ENCODE assay signal across 1 cellular context in the genomic region with DNA sequence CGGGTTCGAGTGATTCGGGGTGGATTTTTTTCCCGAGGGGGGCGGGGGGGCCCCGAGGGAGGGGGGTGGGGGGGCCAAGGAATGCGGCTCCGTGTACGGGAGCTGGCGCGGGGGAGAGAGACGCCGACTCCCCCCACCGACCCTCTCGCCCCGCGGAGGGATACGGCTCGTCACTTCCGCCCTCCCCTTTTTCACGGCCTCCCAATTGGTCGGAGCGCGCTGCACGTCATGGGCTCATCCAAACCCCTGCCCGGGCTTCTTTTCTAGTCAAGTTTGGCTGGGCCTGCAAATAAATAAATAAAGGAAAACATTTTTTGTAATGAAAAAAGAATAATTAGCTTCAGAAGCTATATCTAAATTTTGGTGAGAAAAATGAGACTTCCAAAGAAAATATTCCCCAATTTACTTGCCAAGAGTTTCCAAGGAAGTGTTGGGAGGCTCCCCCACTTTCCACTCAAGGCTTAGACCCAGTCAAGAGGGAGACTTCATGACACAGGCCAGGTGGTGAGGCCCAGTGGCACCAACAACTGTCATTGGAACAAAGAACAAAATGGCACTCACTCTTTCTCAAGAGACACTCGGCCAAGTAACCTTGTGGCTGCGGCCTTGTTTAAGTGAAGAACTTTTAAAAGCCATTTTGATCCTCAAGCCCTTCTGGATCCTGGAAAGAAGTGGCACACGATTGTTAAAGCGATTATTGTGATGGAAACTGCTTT.
TF ChIP-seq lines count a peak whose summit lies in the region.

A gene with protein sequence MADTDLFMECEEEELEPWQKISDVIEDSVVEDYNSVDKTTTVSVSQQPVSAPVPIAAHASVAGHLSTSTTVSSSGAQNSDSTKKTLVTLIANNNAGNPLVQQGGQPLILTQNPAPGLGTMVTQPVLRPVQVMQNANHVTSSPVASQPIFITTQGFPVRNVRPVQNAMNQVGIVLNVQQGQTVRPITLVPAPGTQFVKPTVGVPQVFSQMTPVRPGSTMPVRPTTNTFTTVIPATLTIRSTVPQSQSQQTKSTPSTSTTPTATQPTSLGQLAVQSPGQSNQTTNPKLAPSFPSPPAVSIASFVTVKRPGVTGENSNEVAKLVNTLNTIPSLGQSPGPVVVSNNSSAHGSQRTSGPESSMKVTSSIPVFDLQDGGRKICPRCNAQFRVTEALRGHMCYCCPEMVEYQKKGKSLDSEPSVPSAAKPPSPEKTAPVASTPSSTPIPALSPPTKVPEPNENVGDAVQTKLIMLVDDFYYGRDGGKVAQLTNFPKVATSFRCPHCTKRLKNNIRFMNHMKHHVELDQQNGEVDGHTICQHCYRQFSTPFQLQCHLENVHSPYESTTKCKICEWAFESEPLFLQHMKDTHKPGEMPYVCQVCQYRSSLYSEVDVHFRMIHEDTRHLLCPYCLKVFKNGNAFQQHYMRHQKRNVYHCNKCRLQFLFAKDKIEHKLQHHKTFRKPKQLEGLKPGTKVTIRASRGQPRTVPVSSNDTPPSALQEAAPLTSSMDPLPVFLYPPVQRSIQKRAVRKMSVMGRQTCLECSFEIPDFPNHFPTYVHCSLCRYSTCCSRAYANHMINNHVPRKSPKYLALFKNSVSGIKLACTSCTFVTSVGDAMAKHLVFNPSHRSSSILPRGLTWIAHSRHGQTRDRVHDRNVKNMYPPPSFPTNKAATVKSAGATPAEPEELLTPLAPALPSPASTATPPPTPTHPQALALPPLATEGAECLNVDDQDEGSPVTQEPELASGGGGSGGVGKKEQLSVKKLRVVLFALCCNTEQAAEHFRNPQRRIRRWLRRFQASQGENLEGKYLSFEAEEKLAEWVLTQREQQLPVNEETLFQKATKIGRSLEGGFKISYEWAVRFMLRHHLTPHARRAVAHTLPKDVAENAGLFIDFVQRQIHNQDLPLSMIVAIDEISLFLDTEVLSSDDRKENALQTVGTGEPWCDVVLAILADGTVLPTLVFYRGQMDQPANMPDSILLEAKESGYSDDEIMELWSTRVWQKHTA (N-terminal part only) (minus strand): TSS at position 164 of the 716 bp plus-strand sequence. CDS start 17,290 bp downstream, outside the sequence.

TF ChIP-seq in K562, 482 proteins besides CTCF, POLR2A, EP300 and RAD21 (continued from another document):
- TF ChIP-seq RBBP5 (IDR thresholded peaks at IDR 0.05; ENCODE audit: borderline replicate concordance, insufficient read depth, low read length, poor library complexity, severe bottlenecking) (no peak), CCAR2 (IDR thresholded peaks at IDR 0.05; ENCODE audit: low read depth, low read length) (no peak), ZBTB7A (IDR thresholded peaks at IDR 0.05; ENCODE audit: borderline replicate concordance, control insufficient read depth, low read depth, low read length) (peak; percentile 90), ETV1 (tag; conservative IDR thresholded peaks at IDR 0.05; ENCODE audit: low read depth) (peak; percentile 85), ZNF583 (CRISPR knock-in tag; IDR thresholded peaks at IDR 0.05) (peak; percentile 34; the same call in 1 of the 2 replicates), ZBTB12 (CRISPR knock-in tag; IDR thresholded peaks at IDR 0.05) (peak; percentile 94), ZNF785 (CRISPR knock-in tag; IDR thresholded peaks at IDR 0.05) (no peak), ZNF197 (CRISPR knock-in tag; IDR thresholded peaks at IDR 0.05; ENCODE audit: low read depth) (0 out of 2 replicates have a peak, but pooled peaks have one; percentile 32), IFI16 (CRISPR knock-in tag; IDR thresholded peaks at IDR 0.05) (no peak), POLR2H (tag; IDR thresholded peaks at IDR 0.05; ENCODE audit: low read depth) (peak; percentile 67), CCNT2 (IDR thresholded peaks at IDR 0.05; ENCODE audit: borderline replicate concordance, extremely low read depth, insufficient read length, low read depth, low read length) (no peak), NFATC3 (IDR thresholded peaks at IDR 0.05) (0 out of 2 replicates have a peak, but pooled peaks have one; percentile 30), GTF2E2 (tag; IDR thresholded peaks at IDR 0.05) (peak; percentile 68), DMBX1 (CRISPR knock-in tag; IDR thresholded peaks at IDR 0.05; ENCODE audit: borderline replicate concordance) (peak; percentile 66; the same call in 1 of the 2 replicates), L3MBTL2 (IDR thresholded peaks at IDR 0.05) (peak; percentile 88), HNRNPH1 (optimal IDR thresholded peaks at IDR 0.05; ENCODE audit: low read depth, low read length) (no peak), NCOR1 (IDR thresholded peaks at IDR 0.05) (0 out of 2 replicates have a peak, but pooled peaks have one; percentile 22), NFIC (IDR thresholded peaks at IDR 0.05) (no peak), IRF9 (tag; IDR thresholded peaks at IDR 0.05) (peak; percentile 39; the same call in 1 of the 2 replicates), BHLHE40 (IDR thresholded peaks at IDR 0.05; ENCODE audit: low read length) (no peak), ELF2 (CRISPR knock-in tag; IDR thresholded peaks at IDR 0.05) (0 out of 2 replicates have a peak, but pooled peaks have one; percentile 40), ZKSCAN8 (CRISPR knock-in tag; IDR thresholded peaks at IDR 0.05) (0 out of 2 replicates have a peak, but pooled peaks have one; percentile 71), FOXP4 (CRISPR knock-in tag; IDR thresholded peaks at IDR 0.05; ENCODE audit: borderline replicate concordance) (no peak), POLR2G (IDR thresholded peaks at IDR 0.05; ENCODE audit: low read depth, low read length) (peak; percentile 75), SMARCC2 (IDR thresholded peaks at IDR 0.05; ENCODE audit: low read depth) (no peak), HCFC1 (IDR thresholded peaks at IDR 0.05; ENCODE audit: low read depth, low read length) (peak; percentile 58), CREM (IDR thresholded peaks at IDR 0.05; ENCODE audit: low read depth) (peak; percentile 97), GABPB1 (CRISPR knock-in tag; IDR thresholded peaks at IDR 0.05) (peak; percentile 90), ZNF589 (CRISPR knock-in tag; IDR thresholded peaks at IDR 0.05; ENCODE audit: low read depth) (peak; percentile 81), TAF9B (IDR thresholded peaks at IDR 0.05; ENCODE audit: partially characterized antibody) (peak; percentile 18), RBM25 (IDR thresholded peaks at IDR 0.05; ENCODE audit: low read depth, low read length, severe bottlenecking) (peak; percentile 16)
- TF ChIP-seq, protein P1, sequence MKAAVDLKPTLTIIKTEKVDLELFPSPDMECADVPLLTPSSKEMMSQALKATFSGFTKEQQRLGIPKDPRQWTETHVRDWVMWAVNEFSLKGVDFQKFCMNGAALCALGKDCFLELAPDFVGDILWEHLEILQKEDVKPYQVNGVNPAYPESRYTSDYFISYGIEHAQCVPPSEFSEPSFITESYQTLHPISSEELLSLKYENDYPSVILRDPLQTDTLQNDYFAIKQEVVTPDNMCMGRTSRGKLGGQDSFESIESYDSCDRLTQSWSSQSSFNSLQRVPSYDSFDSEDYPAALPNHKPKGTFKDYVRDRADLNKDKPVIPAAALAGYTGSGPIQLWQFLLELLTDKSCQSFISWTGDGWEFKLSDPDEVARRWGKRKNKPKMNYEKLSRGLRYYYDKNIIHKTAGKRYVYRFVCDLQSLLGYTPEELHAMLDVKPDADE (conservative IDR thresholded peaks at IDR 0.05; ENCODE audit: control insufficient read depth, low read depth, low read length) = 0 out of 2 replicates have a peak, but pooled peaks have one; percentile 29
- TF ChIP-seq, protein P2, sequence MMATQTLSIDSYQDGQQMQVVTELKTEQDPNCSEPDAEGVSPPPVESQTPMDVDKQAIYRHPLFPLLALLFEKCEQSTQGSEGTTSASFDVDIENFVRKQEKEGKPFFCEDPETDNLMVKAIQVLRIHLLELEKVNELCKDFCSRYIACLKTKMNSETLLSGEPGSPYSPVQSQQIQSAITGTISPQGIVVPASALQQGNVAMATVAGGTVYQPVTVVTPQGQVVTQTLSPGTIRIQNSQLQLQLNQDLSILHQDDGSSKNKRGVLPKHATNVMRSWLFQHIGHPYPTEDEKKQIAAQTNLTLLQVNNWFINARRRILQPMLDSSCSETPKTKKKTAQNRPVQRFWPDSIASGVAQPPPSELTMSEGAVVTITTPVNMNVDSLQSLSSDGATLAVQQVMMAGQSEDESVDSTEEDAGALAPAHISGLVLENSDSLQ (IDR thresholded peaks at IDR 0.05) = peak; percentile 48; the same call in 1 of the 2 replicates
- TF ChIP-seq, protein P3, sequence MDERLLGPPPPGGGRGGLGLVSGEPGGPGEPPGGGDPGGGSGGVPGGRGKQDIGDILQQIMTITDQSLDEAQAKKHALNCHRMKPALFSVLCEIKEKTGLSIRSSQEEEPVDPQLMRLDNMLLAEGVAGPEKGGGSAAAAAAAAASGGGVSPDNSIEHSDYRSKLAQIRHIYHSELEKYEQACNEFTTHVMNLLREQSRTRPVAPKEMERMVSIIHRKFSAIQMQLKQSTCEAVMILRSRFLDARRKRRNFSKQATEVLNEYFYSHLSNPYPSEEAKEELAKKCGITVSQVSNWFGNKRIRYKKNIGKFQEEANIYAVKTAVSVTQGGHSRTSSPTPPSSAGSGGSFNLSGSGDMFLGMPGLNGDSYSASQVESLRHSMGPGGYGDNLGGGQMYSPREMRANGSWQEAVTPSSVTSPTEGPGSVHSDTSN (CRISPR knock-in tag; IDR thresholded peaks at IDR 0.05; ENCODE audit: low read depth) = no peak
- TF ChIP-seq, protein P3 (tag; conservative IDR thresholded peaks at IDR 0.05; ENCODE audit: low read depth) = peak; percentile 54
- TF ChIP-seq, protein P4, sequence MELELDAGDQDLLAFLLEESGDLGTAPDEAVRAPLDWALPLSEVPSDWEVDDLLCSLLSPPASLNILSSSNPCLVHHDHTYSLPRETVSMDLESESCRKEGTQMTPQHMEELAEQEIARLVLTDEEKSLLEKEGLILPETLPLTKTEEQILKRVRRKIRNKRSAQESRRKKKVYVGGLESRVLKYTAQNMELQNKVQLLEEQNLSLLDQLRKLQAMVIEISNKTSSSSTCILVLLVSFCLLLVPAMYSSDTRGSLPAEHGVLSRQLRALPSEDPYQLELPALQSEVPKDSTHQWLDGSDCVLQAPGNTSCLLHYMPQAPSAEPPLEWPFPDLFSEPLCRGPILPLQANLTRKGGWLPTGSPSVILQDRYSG (tag; conservative IDR thresholded peaks at IDR 0.05; ENCODE audit: low read depth) = peak; percentile 86; the same call in 1 of the 2 replicates
